15 cellular contexts compared by ENCODE assay signal in the genomic region with DNA sequence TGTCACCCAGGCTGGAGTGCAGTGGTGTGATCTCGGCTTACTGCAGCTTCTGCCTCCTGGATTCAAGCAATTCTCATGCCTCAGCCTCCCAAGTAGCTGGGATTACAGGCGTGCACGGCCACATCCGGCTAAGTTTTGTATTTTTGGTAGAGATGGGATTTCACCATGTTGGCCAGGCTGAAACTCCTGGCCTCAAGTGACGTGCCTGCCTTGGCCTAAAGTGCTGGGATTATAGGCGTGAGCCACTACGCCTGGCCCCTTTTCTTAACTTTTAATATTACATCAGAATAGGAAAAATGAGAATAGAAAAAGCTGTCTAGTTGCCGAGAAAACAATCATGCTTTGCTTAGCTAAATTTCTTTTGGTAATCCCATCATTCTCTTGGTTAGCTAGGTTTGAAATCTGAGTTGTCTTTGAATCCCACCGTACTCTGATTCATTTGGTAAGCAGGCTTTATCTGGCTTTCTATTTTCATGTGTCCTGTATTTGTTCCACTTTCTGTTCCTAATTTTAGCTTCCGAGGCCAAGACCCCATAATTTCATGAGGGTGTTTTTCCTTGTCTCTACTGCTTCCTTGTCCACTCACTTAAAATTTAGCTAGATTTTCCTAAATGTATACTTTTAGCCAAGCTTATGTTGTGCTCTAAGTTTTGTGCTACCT.
A peak's percentile ranks its signal among the peaks of the same experiment; 100 is the strongest.
DNase-seq lines count a peak whose midpoint lies in the region; ATAC-seq, FAIRE-seq and TF ChIP-seq lines count a peak whose summit lies in the region.
"Had no signal": no experiment of that assay in that cellular context is flagged by ENCODE, and none has a peak within 500 bp of the region (broad histone marks: within the 10 kb centered on the region; RNA-seq: fewer than 3 reads in every experiment).

No MANE protein-coding gene starts in this region.

- no peak overlapping the region for H3K27ac ChIP-seq in pancreas

- TF ChIP-seq CTCF in CD14-positive monocyte (IDR thresholded peaks at IDR 0.05) (no peak), GM13977 (IDR thresholded peaks at IDR 0.05; ENCODE audit: extremely low read depth, insufficient read depth, missing control alignments) (no peak), mesothelial cell of epicardium (IDR thresholded peaks at IDR 0.05; ENCODE audit: unreplicated experiment) (no peak), pancreas (IDR thresholded peaks at IDR 0.05) (no peak)

- H3K4me3 Mint-ChIP-seq in CD14-positive monocyte = no peak overlapping the region
- H3K4me3 Mint-ChIP-seq in activated naive CD8-positive, alpha-beta T cell = no peak overlapping the region
- no peak overlapping the region for H3K4me3 Mint-ChIP-seq in mesothelial cell of epicardium

- no peaks in the 10 kb centered on the region for H3K27me3 ChIP-seq in pancreas

- 91 to 92% methylated on average over 10 of the region's 10 CpGs for WGBS in pancreas, 2 donors

- in situ Hi-C loops in GM13977 (cut with MboI; ENCODE audit: low pct_unique_long_range_greater_than_20kb, low sequenced_read_pairs, unreplicated experiment) = no loop called here

- no peak for FAIRE-seq in pancreas (lab: Jason Lieb, UNC)
- FAIRE-seq: bronchial epithelial cell, endothelial cell of umbilical vein, G401.6 had no signal

- H3K9me3 Mint-ChIP-seq in CD14-positive monocyte (no peaks in the 10 kb centered on the region), mesothelial cell of epicardium (no peaks in the 10 kb centered on the region)
- no peaks in the 10 kb centered on the region for H3K9me3 Mint-ChIP-seq in activated naive CD8-positive, alpha-beta T cell (ENCODE audit: low read depth)

- H3K4me1 ChIP-seq in pancreas = peaks cover 0 to 7% (median 0%) of the 10 kb centered on the region in 3 donors

- H3K4me1 Mint-ChIP-seq in CD14-positive monocyte (peaks cover 14% of the 10 kb centered on the region), mesothelial cell of epicardium (peaks cover 29% of the 10 kb centered on the region)
- peaks cover 48% of the 10 kb centered on the region for H3K4me1 Mint-ChIP-seq in activated naive CD8-positive, alpha-beta T cell (ENCODE audit: low read depth)

- no peaks in the 10 kb centered on the region for H3K9me3 ChIP-seq in pancreas

- H3K27ac Mint-ChIP-seq in CD14-positive monocyte (peak overlapping the region in 4 of 7 donors; percentile 63 to 80 (median 74)), mesothelial cell of epicardium (peak overlapping the region; percentile 66)
- H3K27ac Mint-ChIP-seq in activated naive CD8-positive, alpha-beta T cell = peak overlapping the region; percentile 77

- no peak for ATAC-seq in HG03378 (IDR thresholded peaks at IDR 0.05; ENCODE audit: unreplicated experiment)
- no peak for ATAC-seq in GM18505 (IDR thresholded peaks at IDR 0.05; ENCODE audit: unreplicated experiment)
- no peak for ATAC-seq in pancreas
- ATAC-seq: Panc1; stimulated activated naive CD8-positive, alpha-beta T cell treated with anti-CD3 and anti-CD28 coated beads, Interleukin-15, Interleukin-2, amounts not matched to agents 100 U/mL and 50 U/mL, for 24 hours had no signal

- H3K27me3 Mint-ChIP-seq in CD14-positive monocyte (ENCODE audit: low read depth in 3 of 3) (peaks cover 0 to under 1% (median 0%) of the 10 kb centered on the region in 3 donors), mesothelial cell of epicardium (ENCODE audit: low read depth) (no peaks in the 10 kb centered on the region)
- H3K27me3 Mint-ChIP-seq in activated naive CD8-positive, alpha-beta T cell = no peaks in the 10 kb centered on the region

- no peak for DNase-seq in CD14-positive monocyte (ENCODE audit: low spot score)
- DNase-seq in GM13977 (ENCODE audit: low spot score) = peak; percentile 25
- DNase-seq in mesothelial cell of epicardium (ENCODE audit: low spot score in 2 of 2, unreplicated experiment in 2 of 2) = no peak
- DNase-seq in pancreas = no peak
- no peak for DNase-seq in RKO (ENCODE audit: low spot score)
- DNase-seq: NCI-H226; stimulated activated CD4-positive, alpha-beta T cell treated with anti-CD3 and anti-CD28 coated beads, Interleukin-4, amount 100 ng/mL, for 1 hour; stimulated activated naive CD8-positive, alpha-beta T cell treated with anti-CD3 and anti-CD28 coated beads, Interleukin-15, Interleukin-2, amounts not matched to agents 100 U/mL and 50 U/mL, for 24 hours had no signal

- H3K36me3 Mint-ChIP-seq in CD14-positive monocyte (peaks cover 44 to 63% of the 10 kb centered on the region in 2 donors), mesothelial cell of epicardium (peaks cover 14% of the 10 kb centered on the region)
- peaks cover 13% of the 10 kb centered on the region for H3K36me3 Mint-ChIP-seq in activated naive CD8-positive, alpha-beta T cell

- intact Hi-C loops in CD14-positive monocyte (cut with micrococcal nuclease) = no loop called here
- intact Hi-C loops in pancreas (cut with DNase I) = no loop called here

- TF ChIP-seq POLR2A in GM18505 (IDR thresholded peaks at IDR 0.05; ENCODE audit: borderline replicate concordance, extremely low read depth, insufficient read depth, insufficient read length) = no peak

- H3K36me3 ChIP-seq in pancreas = no peaks in the 10 kb centered on the region

- no peak overlapping the region for H3K4me3 ChIP-seq in pancreas
